Comparison of ENCODE assay signal across 9 cellular contexts in genomic region chr17:33520404-33521032, GRCh38.
DNase-seq lines count a peak whose midpoint lies in the region; ATAC-seq, FAIRE-seq and TF ChIP-seq lines count a peak whose summit lies in the region.
"Had no signal": no experiment of that assay in that cellular context is flagged by ENCODE, and none has a peak within 500 bp of the region (broad histone marks: within the 10 kb centered on the region; RNA-seq: fewer than 3 reads in every experiment).

No MANE protein-coding gene starts in this region.

- TF ChIP-seq RAD21 in HepG2 (CRISPR knock-in tag; IDR thresholded peaks at IDR 0.05): no peak

- H3K4me3 ChIP-seq in Caco-2 (ENCODE audit: low read depth, low read length) (no peak overlapping the region), HepG2 (replicated peaks in 1 of 3; ENCODE audit: insufficient read depth in 1 of 3, low read depth in 2 of 3, low read length in 3 of 3) (no peak overlapping the region)

- H3K27ac Mint-ChIP-seq in Caco-2 (ENCODE audit: unreplicated experiment): no peak overlapping the region
- H3K27ac Mint-ChIP-seq in HFFc6: no peak overlapping the region
- H3K27ac Mint-ChIP-seq: memory B cell had no signal

- WGBS in HepG2 (ENCODE audit: low lambda C conversion rate): 9% methylated on average over 6 of the region's 7 CpGs

- H3K4me3 Mint-ChIP-seq in Caco-2 (ENCODE audit: unreplicated experiment): no peak overlapping the region
- no peak overlapping the region for H3K4me3 Mint-ChIP-seq in HFFc6
- H3K4me3 Mint-ChIP-seq: memory B cell had no signal

- H3K4me1 Mint-ChIP-seq in Caco-2 (ENCODE audit: low read depth, unreplicated experiment) (no peaks in the 10 kb centered on the region), HFFc6 (ENCODE audit: low read depth) (no peaks in the 10 kb centered on the region)

- H4K20me1 ChIP-seq in HepG2 (ENCODE audit: insufficient read depth, low read length): 0 out of 2 replicates have a peak, but pooled peaks cover 3% of the 10 kb centered on the region

- intact Hi-C loops in Caco-2 (cut with micrococcal nuclease; ENCODE audit: unreplicated experiment) (loop anchor here (1.0 to 5.0 kb wide), 4 partner anchors 127 to 233 kb away; no protein-coding TSS in a partner anchor), HepG2 (cut with micrococcal nuclease; ENCODE audit: unreplicated experiment) (no loop called here)

- POLR2A ChIA-PET in Caco-2 (lab: Charles Lee) (no interaction called here), HepG2 (lab: Yijun Ruan, JAX) (no interaction called here)

- H3K36me3 ChIP-seq in Caco-2 (ENCODE audit: control insufficient read depth, insufficient read depth, low read length) (no peaks in the 10 kb centered on the region), HepG2 (replicated peaks in 1 of 2; ENCODE audit: control insufficient read depth in 1 of 2, insufficient read depth in 2 of 2, low read length in 2 of 2) (no peaks in the 10 kb centered on the region)

- no peaks in the 10 kb centered on the region for H3K9me3 ChIP-seq in Caco-2
- no peaks in the 10 kb centered on the region for H3K9me3 ChIP-seq in HepG2 (ENCODE audit: low read length)

- H3K27me3 ChIP-seq in Caco-2 (replicated peaks; ENCODE audit: control insufficient read depth, insufficient read depth, low read length): no peaks in the 10 kb centered on the region; the same call in none of the 2 replicates
- H3K27me3 ChIP-seq in HepG2 (ENCODE audit: control insufficient read depth in 1 of 2, insufficient read depth in 2 of 2, low read length in 2 of 2): no peaks in the 10 kb centered on the region

- no TSS peak for BruUV-seq in Caco-2 (replicated peaks; lab: Mats Ljungman, UMichigan)
- no TSS peak for BruUV-seq in HepG2 (replicated peaks; lab: Mats Ljungman, UMichigan)

- no peaks in the 10 kb centered on the region for H3K36me3 Mint-ChIP-seq in Caco-2 (ENCODE audit: insufficient read depth, unreplicated experiment)
- H3K36me3 Mint-ChIP-seq in HFFc6 (ENCODE audit: low read depth): no peaks in the 10 kb centered on the region
- H3K36me3 Mint-ChIP-seq: memory B cell had no signal

- peaks cover 16% of the 10 kb centered on the region for H3K27me3 Mint-ChIP-seq in Caco-2 (ENCODE audit: insufficient read depth, unreplicated experiment)
- peaks cover 2% of the 10 kb centered on the region; the same call in 1 of the 2 replicates for H3K27me3 Mint-ChIP-seq in HFFc6 (ENCODE audit: insufficient read depth)

- H3K9ac ChIP-seq in HepG2 (ENCODE audit: insufficient read depth, low read depth, low read length): no peak overlapping the region

- no peaks in the 10 kb centered on the region for H3K79me2 ChIP-seq in HepG2 (ENCODE audit: insufficient read depth, low read length)

- in situ Hi-C loops in T47D (cut with HindIII; ENCODE audit: low pct_unique_long_range_greater_than_20kb, low sequenced_read_pairs): no loop called here
- in situ Hi-C loops in HepG2 (cut with HindIII; ENCODE audit: extremely low pct_ligation_motif_present, low pct_unique_long_range_greater_than_20kb): loop anchor here (10.0 to 25.0 kb wide), 2 partner anchors 224 to 483 kb away; no protein-coding TSS in a partner anchor

- H3K4me1 ChIP-seq in Caco-2: no peaks in the 10 kb centered on the region
- no peaks in the 10 kb centered on the region for H3K4me1 ChIP-seq in HepG2 (ENCODE audit: insufficient read depth, low read length)

- DNase-seq in Caco-2 (peak; percentile 70 to 75), HFFc6 (no peak), SW480 (ENCODE audit: low spot score) (peak; percentile 18), T47D (ENCODE audit: low read depth in 1 of 2, low spot score in 1 of 2) (peak; percentile 39 to 43), HepG2 (ENCODE audit: low spot score) (peak; percentile 23), 8988T (no peak)
- DNase-seq in stimulated activated CD8-positive, alpha-beta memory T cell treated with anti-CD3 and anti-CD28 coated beads, Interleukin-4, amount 100 ng/mL, for 48 hours: peak; percentile 80

- no peak overlapping the region for H3K27ac ChIP-seq in HepG2 (ENCODE audit: extremely low read length, insufficient read depth, low read length)

- H3K9me3 Mint-ChIP-seq in Caco-2 (ENCODE audit: unreplicated experiment) (no peaks in the 10 kb centered on the region), HFFc6 (peaks cover 68% of the 10 kb centered on the region)
- H3K9me3 Mint-ChIP-seq: memory B cell had no signal

- no peak overlapping the region for H2AFZ ChIP-seq in HepG2 (ENCODE audit: low read length)

- ATAC-seq in HepG2 (peak; percentile 86), GM21529 (IDR thresholded peaks at IDR 0.05; ENCODE audit: unreplicated experiment) (no peak)

- TF ChIP-seq CTCF in Caco-2 (IDR thresholded peaks at IDR 0.05; ENCODE audit: insufficient read depth in 1 of 2, low read depth in 1 of 2, low read length in 1 of 2, severe bottlenecking in 1 of 2, unreplicated experiment in 1 of 2) (peak; percentile 85 to 89), HFFc6 (IDR thresholded peaks at IDR 0.05) (peak; percentile 62; the same call in 1 of the 2 replicates), HepG2 (CRISPR knock-in tag; IDR thresholded peaks at IDR 0.05) (peak; percentile 70)

- no peak for TF ChIP-seq POLR2A in HepG2 (IDR thresholded peaks at IDR 0.05; ENCODE audit: insufficient read depth in 1 of 2, low read depth in 2 of 2, low read length in 2 of 2)

- no peak for TF ChIP-seq EP300 in HepG2 (IDR thresholded peaks at IDR 0.05; ENCODE audit: low read depth in 2 of 2, low read length in 2 of 2)
- TF ChIP-seq EP300 in HepG2 (CRISPR knock-in tag; IDR thresholded peaks at IDR 0.05; ENCODE audit: borderline replicate concordance): no peak

- FAIRE-seq in HepG2 (lab: Jason Lieb, UNC): no peak

- CTCF ChIA-PET in Caco-2 (lab: Charles Lee) (interaction anchor here (1.7 kb wide), 1 partner anchor 230 kb away, joined by 4 read pairs; no protein-coding TSS in a partner anchor), HepG2 (lab: Yijun Ruan, JAX; ENCODE audit: low intra/inter-chr PET ratio, low total read pairs) (interaction anchor here (1.4 to 1.7 kb wide), 2 partner anchors 127 to 230 kb away, joined by 7 read pairs; no protein-coding TSS in a partner anchor)

- H3K4me2 ChIP-seq in HepG2 (ENCODE audit: low read depth, low read length): no peak overlapping the region

TF ChIP-seq in HepG2, 621 proteins besides CTCF, POLR2A, EP300 and RAD21:
- TF ChIP-seq RNF2 (conservative IDR thresholded peaks at IDR 0.05; ENCODE audit: low read depth): no peak
- TF ChIP-seq, protein P1, sequence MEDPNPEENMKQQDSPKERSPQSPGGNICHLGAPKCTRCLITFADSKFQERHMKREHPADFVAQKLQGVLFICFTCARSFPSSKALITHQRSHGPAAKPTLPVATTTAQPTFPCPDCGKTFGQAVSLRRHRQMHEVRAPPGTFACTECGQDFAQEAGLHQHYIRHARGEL (CRISPR knock-in tag; IDR thresholded peaks at IDR 0.05): no peak
- TF ChIP-seq SMC3 (IDR thresholded peaks at IDR 0.05; ENCODE audit: low read length): peak; percentile 34; the same call in 1 of the 2 replicates
- TF ChIP-seq, protein P2, sequence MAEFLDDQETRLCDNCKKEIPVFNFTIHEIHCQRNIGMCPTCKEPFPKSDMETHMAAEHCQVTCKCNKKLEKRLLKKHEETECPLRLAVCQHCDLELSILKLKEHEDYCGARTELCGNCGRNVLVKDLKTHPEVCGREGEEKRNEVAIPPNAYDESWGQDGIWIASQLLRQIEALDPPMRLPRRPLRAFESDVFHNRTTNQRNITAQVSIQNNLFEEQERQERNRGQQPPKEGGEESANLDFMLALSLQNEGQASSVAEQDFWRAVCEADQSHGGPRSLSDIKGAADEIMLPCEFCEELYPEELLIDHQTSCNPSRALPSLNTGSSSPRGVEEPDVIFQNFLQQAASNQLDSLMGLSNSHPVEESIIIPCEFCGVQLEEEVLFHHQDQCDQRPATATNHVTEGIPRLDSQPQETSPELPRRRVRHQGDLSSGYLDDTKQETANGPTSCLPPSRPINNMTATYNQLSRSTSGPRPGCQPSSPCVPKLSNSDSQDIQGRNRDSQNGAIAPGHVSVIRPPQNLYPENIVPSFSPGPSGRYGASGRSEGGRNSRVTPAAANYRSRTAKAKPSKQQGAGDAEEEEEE (CRISPR knock-in tag; IDR thresholded peaks at IDR 0.05; ENCODE audit: borderline replicate concordance): no peak
- TF ChIP-seq ZNF556 (CRISPR knock-in tag; IDR thresholded peaks at IDR 0.05; ENCODE audit: borderline replicate concordance): no peak
- no peak for TF ChIP-seq SMAD3 (CRISPR knock-in tag; IDR thresholded peaks at IDR 0.05)
- TF ChIP-seq GTF3A (CRISPR knock-in tag; conservative IDR thresholded peaks at IDR 0.05): no peak
- TF ChIP-seq XRCC5 (optimal IDR thresholded peaks at IDR 0.05; ENCODE audit: low read length): peak; percentile 27
- no peak for TF ChIP-seq ATF1 (CRISPR knock-in tag; IDR thresholded peaks at IDR 0.05)
- TF ChIP-seq STAG1 (CRISPR knock-in tag; IDR thresholded peaks at IDR 0.05): peak; percentile 35; the same call in 1 of the 2 replicates

Comparison
In these comparisons a context has a peak if more than half of its experiments do, and no peak if none do; other contexts are left out.
1. DNase-seq: peak in Caco-2 (2 of 2), SW480 (single experiment), T47D (2 of 2), HepG2 (single experiment) and stimulated activated CD8-positive, alpha-beta memory T cell treated with anti-CD3 and anti-CD28 coated beads, Interleukin-4, amount 100 ng/mL, for 48 hours (single experiment); none in HFFc6 (single experiment) and 8988T (single experiment).
2. Peak in every context shown above with its lines, with median percentiles within 50 percentile points of each other: CTCF ChIP-seq.